Comparison of ENCODE assay signal across 13 cellular contexts in the genomic region with DNA sequence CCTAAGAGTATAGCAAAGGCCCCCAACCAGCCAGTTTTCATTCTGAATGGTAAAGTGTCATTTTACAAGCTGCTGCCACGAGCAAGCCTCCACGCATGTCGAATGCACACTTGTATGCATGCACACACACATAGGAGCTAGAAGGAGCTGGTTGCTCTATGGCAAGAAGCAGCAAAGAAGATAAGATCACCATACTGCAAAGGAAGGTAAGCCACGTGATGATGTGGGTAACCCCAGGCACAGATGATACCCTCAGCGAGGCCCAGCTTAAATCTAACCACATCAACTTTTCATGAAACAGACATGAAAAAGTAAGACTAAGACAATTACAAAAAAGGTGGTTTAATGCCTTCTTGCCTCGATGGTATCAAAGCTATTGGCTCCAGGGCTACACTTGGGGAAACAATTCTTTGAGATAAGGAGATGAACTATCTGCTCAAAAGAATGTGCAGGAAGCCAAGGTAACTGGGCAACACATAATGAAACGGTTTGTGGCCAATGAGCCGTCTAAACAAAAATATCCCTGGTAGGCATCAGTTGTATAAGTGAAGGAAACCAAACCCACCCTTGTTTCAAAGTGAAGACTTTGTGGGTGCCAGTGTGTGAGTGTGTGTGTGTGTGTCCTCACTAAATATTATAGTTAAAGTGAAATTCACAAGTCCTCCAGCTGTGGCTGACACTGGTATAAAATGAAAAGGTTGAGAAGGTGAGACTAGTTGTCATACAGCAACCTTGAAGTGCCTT.
A peak's percentile ranks its signal among the peaks of the same experiment; 100 is the strongest.
DNase-seq lines count a peak whose midpoint lies in the region; ATAC-seq and TF ChIP-seq lines count a peak whose summit lies in the region.
"Had no signal": no experiment of that assay in that cellular context is flagged by ENCODE, and none has a peak within 500 bp of the region (broad histone marks: within the 10 kb centered on the region; RNA-seq: fewer than 3 reads in every experiment).

No MANE protein-coding gene starts in this region.

- H3K4me3 ChIP-seq in adrenal gland: peak overlapping the region in 1 of 4 donors; percentile 33
- H3K4me3 ChIP-seq: tibial artery had no signal

- H3K27ac ChIP-seq in adrenal gland: peak overlapping the region in 4 of 5 donors; percentile 42 to 92 (median 76)
- H3K27ac ChIP-seq: tibial artery, VCaP had no signal

- no peaks in the 10 kb centered on the region for H3K9me3 Mint-ChIP-seq in T-helper 1 cell treated with Interleukin-12 subunit alpha and Interleukin-12 subunit beta and Interleukin-4 antibody, amounts not matched to agents 30 μg/mL and 1 μg/mL, for 36 hours

- no peaks in the 10 kb centered on the region for H3K36me3 ChIP-seq in adrenal gland (replicated peaks in 1 of 2)

- WGBS in adrenal gland, 4 donors: 55 to 66% (median 61%) methylated on average over 8 of the region's 8 CpGs

- peak overlapping the region; percentile 73 for H3K27ac Mint-ChIP-seq in T-helper 1 cell treated with Interleukin-12 subunit alpha and Interleukin-12 subunit beta and Interleukin-4 antibody, amounts not matched to agents 30 μg/mL and 1 μg/mL, for 36 hours

- intact Hi-C loops in adrenal gland (cut with DNase I): no loop called here

- DNase-seq in activated CD8-positive, alpha-beta memory T cell treated with anti-CD3 and anti-CD28 coated beads, Interleukin-2, amount 50 U/mL, for 24 hours (ENCODE audit: extremely low read depth): peak; percentile 26
- DNase-seq in adrenal gland (peak in 1 of 7 donors; percentile 9), hippocampal formation (lab: John Stamatoyannopoulos, UW) (no peak), NCI-H510A (lab: John Stamatoyannopoulos, UW) (no peak)
- peak; percentile 8 to 33 for DNase-seq in stimulated activated CD8-positive, alpha-beta memory T cell treated with anti-CD3 and anti-CD28 coated beads, Interleukin-4, amount 100 ng/mL, for 1 hour (ENCODE audit: low read depth in 2 of 2, low spot score in 1 of 2)
- DNase-seq: cerebellar nuclear complex, HCEC 1CT, tibial artery had no signal

- H3K36me3 Mint-ChIP-seq in T-helper 1 cell treated with Interleukin-12 subunit alpha and Interleukin-12 subunit beta and Interleukin-4 antibody, amounts not matched to agents 30 μg/mL and 1 μg/mL, for 36 hours (ENCODE audit: low read depth): peaks cover 2% of the 10 kb centered on the region

- H3K9me3 ChIP-seq in adrenal gland (replicated peaks in 1 of 3): no peaks in the 10 kb centered on the region
- H3K9me3 ChIP-seq: tibial artery had no signal

- ATAC-seq in GM18519 (IDR thresholded peaks at IDR 0.05; ENCODE audit: low FRiP score, unreplicated experiment) (no peak), HG02610 (IDR thresholded peaks at IDR 0.05; ENCODE audit: unreplicated experiment) (no peak)

- H3K27me3 Mint-ChIP-seq in T-helper 1 cell treated with Interleukin-12 subunit alpha and Interleukin-12 subunit beta and Interleukin-4 antibody, amounts not matched to agents 30 μg/mL and 1 μg/mL, for 36 hours (ENCODE audit: low read depth): peaks cover 18% of the 10 kb centered on the region

- TF ChIP-seq POLR2A in adrenal gland (IDR thresholded peaks at IDR 0.05): no peak

- H3K4me1 ChIP-seq in adrenal gland (replicated peaks in 1 of 2): peaks cover 18 to 32% of the 10 kb centered on the region in 2 donors
- H3K4me1 ChIP-seq: tibial artery had no signal

- peak overlapping the region; percentile 47 for H3K4me3 Mint-ChIP-seq in T-helper 1 cell treated with Interleukin-12 subunit alpha and Interleukin-12 subunit beta and Interleukin-4 antibody, amounts not matched to agents 30 μg/mL and 1 μg/mL, for 36 hours
- H3K4me3 Mint-ChIP-seq: neural crest cell had no signal

- peaks cover 58% of the 10 kb centered on the region for H3K4me1 Mint-ChIP-seq in T-helper 1 cell treated with Interleukin-12 subunit alpha and Interleukin-12 subunit beta and Interleukin-4 antibody, amounts not matched to agents 30 μg/mL and 1 μg/mL, for 36 hours (ENCODE audit: low read depth)

- no peak for TF ChIP-seq CTCF in adrenal gland (IDR thresholded peaks at IDR 0.05)

- H3K27me3 ChIP-seq in adrenal gland: no peaks in the 10 kb centered on the region
- H3K27me3 ChIP-seq: tibial artery had no signal

Comparison
In these comparisons a context has a peak if more than half of its experiments do, and no peak if none do; other contexts are left out.
1. DNase-seq: peak in activated CD8-positive, alpha-beta memory T cell treated with anti-CD3 and anti-CD28 coated beads, Interleukin-2, amount 50 U/mL, for 24 hours (single experiment) and stimulated activated CD8-positive, alpha-beta memory T cell treated with anti-CD3 and anti-CD28 coated beads, Interleukin-4, amount 100 ng/mL, for 1 hour (2 of 2); none in hippocampal formation (0 of 2) and NCI-H510A (single experiment).